Comparison of ENCODE assay signal across 2 cellular contexts in genomic region chr13:105395041-105395440, GRCh38.
TF ChIP-seq lines count a peak whose summit lies in the region.

No MANE protein-coding gene starts in this region.

TF ChIP-seq in IMR-90, 13 proteins besides CTCF, POLR2A, EP300 and RAD21:
- TF ChIP-seq USF2 (IDR thresholded peaks at IDR 0.05; ENCODE audit: low read depth, low read length) (no peak), RFX5 (IDR thresholded peaks at IDR 0.05; ENCODE audit: low read depth, low read length) (no peak), FOS (IDR thresholded peaks at IDR 0.05; ENCODE audit: low read depth, low read length) (no peak), BHLHE40 (IDR thresholded peaks at IDR 0.05; ENCODE audit: low read depth, low read length) (no peak), MAZ (IDR thresholded peaks at IDR 0.05; ENCODE audit: borderline replicate concordance, low read depth, low read length) (no peak), MXI1 (IDR thresholded peaks at IDR 0.05; ENCODE audit: borderline replicate concordance, low read depth, low read length) (no peak), RCOR1 (IDR thresholded peaks at IDR 0.05; ENCODE audit: insufficient replicate concordance, low read length) (no peak), ELK1 (IDR thresholded peaks at IDR 0.05; ENCODE audit: borderline replicate concordance, low read depth, low read length) (no peak), NFE2L2 (IDR thresholded peaks at IDR 0.05; ENCODE audit: low read depth, low read length) (no peak), CEBPB (IDR thresholded peaks at IDR 0.05; ENCODE audit: low read depth, low read length) (no peak), CHD1 (IDR thresholded peaks at IDR 0.05; ENCODE audit: low read depth, low read length) (no peak), MAFK (IDR thresholded peaks at IDR 0.05; ENCODE audit: low read depth, low read length) (no peak), SMC3 (IDR thresholded peaks at IDR 0.05; ENCODE audit: low read depth, low read length) (no peak)

TF ChIP-seq in SK-N-SH, 30 proteins besides CTCF, POLR2A, EP300 and RAD21:
- TF ChIP-seq USF2 (IDR thresholded peaks at IDR 0.05; ENCODE audit: borderline replicate concordance, low read depth, low read length) (no peak), JUND (IDR thresholded peaks at IDR 0.05) (no peak), MEF2A (IDR thresholded peaks at IDR 0.05; ENCODE audit: borderline replicate concordance, low read depth) (no peak), ELF1 (IDR thresholded peaks at IDR 0.05) (no peak), FOXM1 (IDR thresholded peaks at IDR 0.05; ENCODE audit: low read depth) (no peak), CHD2 (IDR thresholded peaks at IDR 0.05; ENCODE audit: low read length, partially characterized antibody) (no peak), EZH2phosphoT487 (IDR thresholded peaks at IDR 0.05; ENCODE audit: borderline replicate concordance, low read depth) (no peak), YY1 (IDR thresholded peaks at IDR 0.05; ENCODE audit: low read depth) (no peak), FOSL2 (IDR thresholded peaks at IDR 0.05; ENCODE audit: borderline replicate concordance, low read depth) (no peak), NRF1 (IDR thresholded peaks at IDR 0.05; ENCODE audit: low read depth, low read length) (no peak), ZBTB33 (IDR thresholded peaks at IDR 0.05; ENCODE audit: borderline replicate concordance, low read depth) (no peak), SIN3A (IDR thresholded peaks at IDR 0.05; ENCODE audit: borderline replicate concordance, low read depth, low read length) (no peak), TCF12 (IDR thresholded peaks at IDR 0.05) (no peak), PBX3 (IDR thresholded peaks at IDR 0.05) (no peak), RFX5 (IDR thresholded peaks at IDR 0.05; ENCODE audit: low read length) (no peak), SMC3 (IDR thresholded peaks at IDR 0.05; ENCODE audit: low read depth, low read length) (no peak), GABPA (IDR thresholded peaks at IDR 0.05; ENCODE audit: low read depth) (no peak), GATA2 (CRISPR knock-in tag; IDR thresholded peaks at IDR 0.05) (no peak)
